Comparison of ENCODE assay signal across 16 cellular contexts in the genomic region with DNA sequence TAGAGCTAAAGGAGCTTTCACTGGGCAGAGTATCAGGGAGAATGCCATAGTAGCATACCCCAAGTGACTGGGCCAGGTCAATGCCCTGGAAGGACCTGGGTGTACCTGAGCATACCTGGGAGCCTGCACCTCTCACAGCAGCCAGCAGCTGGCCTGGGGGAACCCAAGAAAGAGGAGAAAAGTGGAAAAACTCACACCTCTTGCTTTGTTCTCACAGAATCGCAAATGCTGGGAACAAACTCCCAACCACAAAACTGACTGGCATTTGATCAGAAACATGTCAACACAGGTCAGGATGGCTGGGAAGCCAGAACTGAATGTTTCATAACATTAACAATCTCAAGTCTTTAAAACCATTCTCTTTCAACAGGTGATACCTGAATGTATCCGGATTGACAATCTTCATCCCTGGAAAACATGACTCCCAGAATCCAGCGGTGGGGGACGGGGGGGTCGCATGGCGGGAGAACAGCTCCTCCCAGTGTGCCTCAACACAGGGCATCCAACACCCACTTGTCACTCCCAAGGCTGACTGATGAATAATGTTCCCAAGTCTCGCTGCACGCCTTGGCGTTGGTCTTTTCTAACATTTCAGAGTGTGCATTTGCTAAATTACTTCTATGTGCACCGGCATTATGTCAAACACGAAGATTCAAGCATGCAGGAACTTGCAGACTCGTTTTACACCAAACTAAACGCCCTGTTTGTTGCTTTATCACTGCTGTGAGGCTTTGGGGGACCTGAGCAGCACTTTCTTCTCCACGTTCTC. TPM values are rescaled to one million over a fixed set of nuclear protein-coding genes. Genes with fewer than 3 reads are reported as not detected.
A peak's percentile ranks its signal among the peaks of the same experiment; 100 is the strongest.
DNase-seq lines count a peak whose midpoint lies in the region; ATAC-seq, FAIRE-seq and TF ChIP-seq lines count a peak whose summit lies in the region.
"Had no signal": no experiment of that assay in that cellular context is flagged by ENCODE, and none has a peak within 500 bp of the region (broad histone marks: within the 10 kb centered on the region; RNA-seq: fewer than 3 reads in every experiment).

No MANE protein-coding gene starts in this region.

- no peak for ATAC-seq in activated naive CD8-positive, alpha-beta T cell treated with anti-CD3 and anti-CD28 coated beads, Interleukin-2, amount 10 ng/mL, durations not matched to agents 7 days and 5 days (ENCODE audit: low read depth)
- no peak for ATAC-seq in naive thymus-derived CD8-positive, alpha-beta T cell
- ATAC-seq in upper lobe of right lung: no peak
- ATAC-seq in activated CD8-positive, alpha-beta memory T cell treated with anti-CD3 and anti-CD28 coated beads, Interleukin-2, amount 10 ng/mL, durations not matched to agents 7 days and 5 days: no peak
- ATAC-seq: PC-3 had no signal

- peak overlapping the region; percentile 3 for H3K4me3 ChIP-seq in bronchial epithelial cell (ENCODE audit: low read depth, low read length)
- no peak overlapping the region for H3K4me3 ChIP-seq in upper lobe of right lung
- H3K4me3 ChIP-seq: neural progenitor cell, testis had no signal

- POLR2A ChIA-PET in activated naive CD8-positive, alpha-beta T cell treated with anti-CD3 and anti-CD28 coated beads, Interleukin-2, amount 10 ng/mL, durations not matched to agents 7 days and 5 days (lab: Charles Lee): no interaction called here
- POLR2A ChIA-PET in naive thymus-derived CD8-positive, alpha-beta T cell (lab: Charles Lee): interaction anchor here (0.5 kb wide), 1 partner anchor 356 kb away, joined by 4 read pairs; no protein-coding TSS in a partner anchor

- H3K27me3 Mint-ChIP-seq in activated naive CD8-positive, alpha-beta T cell treated with anti-CD3 and anti-CD28 coated beads, Interleukin-2, amount 10 ng/mL, durations not matched to agents 7 days and 5 days: no peaks in the 10 kb centered on the region
- no peaks in the 10 kb centered on the region for H3K27me3 Mint-ChIP-seq in activated naive CD8-positive, alpha-beta T cell treated with anti-CD3 and anti-CD28 coated beads for 36 hours
- no peaks in the 10 kb centered on the region for H3K27me3 Mint-ChIP-seq in naive thymus-derived CD8-positive, alpha-beta T cell
- H3K27me3 Mint-ChIP-seq in activated CD8-positive, alpha-beta memory T cell treated with anti-CD3 and anti-CD28 coated beads, Interleukin-2, amount 10 ng/mL, durations not matched to agents 7 days and 5 days: no peaks in the 10 kb centered on the region

- H3K9me3 Mint-ChIP-seq in activated naive CD8-positive, alpha-beta T cell treated with anti-CD3 and anti-CD28 coated beads, Interleukin-2, amount 10 ng/mL, durations not matched to agents 7 days and 5 days: no peaks in the 10 kb centered on the region
- no peaks in the 10 kb centered on the region for H3K9me3 Mint-ChIP-seq in activated naive CD8-positive, alpha-beta T cell treated with anti-CD3 and anti-CD28 coated beads for 36 hours
- no peaks in the 10 kb centered on the region for H3K9me3 Mint-ChIP-seq in naive thymus-derived CD8-positive, alpha-beta T cell
- no peaks in the 10 kb centered on the region for H3K9me3 Mint-ChIP-seq in activated CD8-positive, alpha-beta memory T cell treated with anti-CD3 and anti-CD28 coated beads, Interleukin-2, amount 10 ng/mL, durations not matched to agents 7 days and 5 days (ENCODE audit: low read depth)
- H3K9me3 Mint-ChIP-seq: activated T-helper 1 cell treated with anti-CD3 and anti-CD28 coated beads, Interleukin-12 subunit alpha, Interleukin-12 subunit beta, Interleukin-2, Interleukin-4 antibody, amounts not matched to agents 30 ng/mL and 10 ng/mL and 1 ng/mL, durations not matched to agents 14 hours and 24 hours and 36 hours had no signal

- H3K27ac Mint-ChIP-seq in activated naive CD8-positive, alpha-beta T cell treated with anti-CD3 and anti-CD28 coated beads, Interleukin-2, amount 10 ng/mL, durations not matched to agents 7 days and 5 days: no peak overlapping the region
- no peak overlapping the region for H3K27ac Mint-ChIP-seq in activated naive CD8-positive, alpha-beta T cell treated with anti-CD3 and anti-CD28 coated beads for 36 hours
- H3K27ac Mint-ChIP-seq in naive thymus-derived CD8-positive, alpha-beta T cell: peak overlapping the region in 9 of 10 donors; percentile 1 to 76 (median 41)
- H3K27ac Mint-ChIP-seq in activated CD8-positive, alpha-beta memory T cell treated with anti-CD3 and anti-CD28 coated beads, Interleukin-2, amount 10 ng/mL, durations not matched to agents 7 days and 5 days: no peak overlapping the region
- H3K27ac Mint-ChIP-seq: activated T-helper 1 cell treated with anti-CD3 and anti-CD28 coated beads, Interleukin-12 subunit alpha, Interleukin-12 subunit beta, Interleukin-2, Interleukin-4 antibody, amounts not matched to agents 30 ng/mL and 10 ng/mL and 1 ng/mL, durations not matched to agents 14 hours and 24 hours and 36 hours had no signal

- DNase-seq in activated naive CD8-positive, alpha-beta T cell treated with anti-CD3 and anti-CD28 coated beads, Interleukin-2, amount 10 ng/mL, durations not matched to agents 7 days and 5 days: no peak
- DNase-seq in activated naive CD8-positive, alpha-beta T cell treated with anti-CD3 and anti-CD28 coated beads for 36 hours: no peak
- peak; percentile 91 for DNase-seq in bronchial epithelial cell (ENCODE audit: low read depth)
- DNase-seq in naive thymus-derived CD8-positive, alpha-beta T cell: no peak
- peak; percentile 34 for DNase-seq in upper lobe of right lung
- no peak for DNase-seq in ecto neural progenitor cell (ENCODE audit: low spot score)
- DNase-seq in activated CD8-positive, alpha-beta memory T cell treated with anti-CD3 and anti-CD28 coated beads, Interleukin-2, amount 10 ng/mL, durations not matched to agents 7 days and 5 days: no peak
- DNase-seq in kidney tubule cell (ENCODE audit: low spot score): no peak
- DNase-seq: activated CD4-positive, CD25-positive, alpha-beta regulatory T cell treated with anti-CD3 and anti-CD28 coated beads, Interleukin-2, amount 50 U/mL, for 72 hours; brain microvascular endothelial cell; NCI-H1105; spleen; testis had no signal

- peaks cover 33% of the 10 kb centered on the region for H3K4me1 Mint-ChIP-seq in activated naive CD8-positive, alpha-beta T cell treated with anti-CD3 and anti-CD28 coated beads, Interleukin-2, amount 10 ng/mL, durations not matched to agents 7 days and 5 days
- peaks cover 63% of the 10 kb centered on the region for H3K4me1 Mint-ChIP-seq in activated naive CD8-positive, alpha-beta T cell treated with anti-CD3 and anti-CD28 coated beads for 36 hours
- peaks cover 29 to 83% (median 69%) of the 10 kb centered on the region in 4 donors for H3K4me1 Mint-ChIP-seq in naive thymus-derived CD8-positive, alpha-beta T cell
- peaks cover 37% of the 10 kb centered on the region for H3K4me1 Mint-ChIP-seq in activated CD8-positive, alpha-beta memory T cell treated with anti-CD3 and anti-CD28 coated beads, Interleukin-2, amount 10 ng/mL, durations not matched to agents 7 days and 5 days

- H3K27me3 ChIP-seq in bronchial epithelial cell (ENCODE audit: control insufficient read depth, insufficient read depth, low read length) (no peaks in the 10 kb centered on the region), upper lobe of right lung (no peaks in the 10 kb centered on the region)
- H3K27me3 ChIP-seq: brain microvascular endothelial cell, neural progenitor cell, spleen, testis had no signal

- intact Hi-C loops in upper lobe of right lung (cut with DNase I): loop anchor here (10.0 kb wide), 1 partner anchor 114 kb away; no protein-coding TSS in a partner anchor

- peaks cover 32% of the 10 kb centered on the region for H3K4me1 ChIP-seq in upper lobe of right lung

- TF ChIP-seq CTCF in bronchial epithelial cell (IDR thresholded peaks at IDR 0.05; ENCODE audit: insufficient read depth, low read length, severe bottlenecking) (no peak), upper lobe of right lung (IDR thresholded peaks at IDR 0.05) (no peak)

- CTCF ChIA-PET in activated CD8-positive, alpha-beta memory T cell treated with anti-CD3 and anti-CD28 coated beads, Interleukin-2, amount 10 ng/mL, durations not matched to agents 7 days and 5 days (lab: Charles Lee): interaction anchor here (0.5 kb wide), 1 partner anchor 362 kb away, joined by 3 read pairs; no protein-coding TSS in a partner anchor

- peak; percentile 66 for FAIRE-seq in bronchial epithelial cell (lab: Jason Lieb, UNC)

- peaks cover 3% of the 10 kb centered on the region for H3K36me3 ChIP-seq in bronchial epithelial cell (ENCODE audit: control insufficient read depth, insufficient read depth, low read length)
- H3K36me3 ChIP-seq in upper lobe of right lung: peaks cover 15% of the 10 kb centered on the region

- peaks cover 44% of the 10 kb centered on the region for H3K36me3 Mint-ChIP-seq in activated naive CD8-positive, alpha-beta T cell treated with anti-CD3 and anti-CD28 coated beads, Interleukin-2, amount 10 ng/mL, durations not matched to agents 7 days and 5 days
- peaks cover 77% of the 10 kb centered on the region for H3K36me3 Mint-ChIP-seq in activated naive CD8-positive, alpha-beta T cell treated with anti-CD3 and anti-CD28 coated beads for 36 hours
- H3K36me3 Mint-ChIP-seq in naive thymus-derived CD8-positive, alpha-beta T cell: peaks cover 0 to 41% (median 17%) of the 10 kb centered on the region in 3 donors
- peaks cover 44% of the 10 kb centered on the region for H3K36me3 Mint-ChIP-seq in activated CD8-positive, alpha-beta memory T cell treated with anti-CD3 and anti-CD28 coated beads, Interleukin-2, amount 10 ng/mL, durations not matched to agents 7 days and 5 days

- no peaks in the 10 kb centered on the region for H3K9me3 ChIP-seq in upper lobe of right lung
- H3K9me3 ChIP-seq: spleen, testis had no signal

- no peak overlapping the region for H3K27ac ChIP-seq in upper lobe of right lung
- H3K27ac ChIP-seq: brain microvascular endothelial cell, neural progenitor cell, testis had no signal

- H3K4me3 Mint-ChIP-seq in activated naive CD8-positive, alpha-beta T cell treated with anti-CD3 and anti-CD28 coated beads, Interleukin-2, amount 10 ng/mL, durations not matched to agents 7 days and 5 days: peak overlapping the region; percentile 8
- no peak overlapping the region for H3K4me3 Mint-ChIP-seq in activated naive CD8-positive, alpha-beta T cell treated with anti-CD3 and anti-CD28 coated beads for 36 hours
- peak overlapping the region in 6 of 10 donors; percentile 20 to 68 (median 44) for H3K4me3 Mint-ChIP-seq in naive thymus-derived CD8-positive, alpha-beta T cell
- H3K4me3 Mint-ChIP-seq in activated CD8-positive, alpha-beta memory T cell treated with anti-CD3 and anti-CD28 coated beads, Interleukin-2, amount 10 ng/mL, durations not matched to agents 7 days and 5 days: no peak overlapping the region
- H3K4me3 Mint-ChIP-seq: activated T-helper 1 cell treated with anti-CD3 and anti-CD28 coated beads, Interleukin-12 subunit alpha, Interleukin-12 subunit beta, Interleukin-2, Interleukin-4 antibody, amounts not matched to agents 30 ng/mL and 10 ng/mL and 1 ng/mL, durations not matched to agents 14 hours and 24 hours and 36 hours; neural progenitor cell had no signal

RNA-seq across cellular contexts. Expression of gene FOXN3, which starts 7.9 kb away (rescaled TPM):
- total RNA-seq in activated naive CD8-positive, alpha-beta T cell treated with anti-CD3 and anti-CD28 coated beads, Interleukin-2, amount 10 ng/mL, durations not matched to agents 7 days and 5 days: 100 to 1,000 TPM; 101 to 102 TPM
- 10 to 100 TPM; 80.1 to 82.4 TPM for total RNA-seq in activated naive CD8-positive, alpha-beta T cell treated with anti-CD3 and anti-CD28 coated beads for 36 hours
- total RNA-seq in bronchial epithelial cell: 5.8 and 7.8 TPM in 2 replicates
- 100 to 1,000 TPM; 125 to 141 TPM for total RNA-seq in naive thymus-derived CD8-positive, alpha-beta T cell
- 100 to 1,000 TPM; 107 to 148 (median 116) TPM for polyA plus RNA-seq in naive thymus-derived CD8-positive, alpha-beta T cell
- total RNA-seq in upper lobe of right lung: 103 TPM
- total RNA-seq in activated CD8-positive, alpha-beta memory T cell treated with anti-CD3 and anti-CD28 coated beads, Interleukin-2, amount 10 ng/mL, durations not matched to agents 7 days and 5 days: 100 to 1,000 TPM in 1 of 2 experiments, 10 to 100 TPM in 1; 85.6 to 103 TPM

Comparison
In these comparisons a context has a peak if more than half of its experiments do, and no peak if none do; other contexts are left out.
1. H3K4me3 Mint-ChIP-seq: peak in activated naive CD8-positive, alpha-beta T cell treated with anti-CD3 and anti-CD28 coated beads, Interleukin-2, amount 10 ng/mL, durations not matched to agents 7 days and 5 days (single experiment) and naive thymus-derived CD8-positive, alpha-beta T cell (6 of 10); none in activated naive CD8-positive, alpha-beta T cell treated with anti-CD3 and anti-CD28 coated beads for 36 hours (single experiment) and activated CD8-positive, alpha-beta memory T cell treated with anti-CD3 and anti-CD28 coated beads, Interleukin-2, amount 10 ng/mL, durations not matched to agents 7 days and 5 days (single experiment).
2. DNase-seq: peak in bronchial epithelial cell (single experiment) and upper lobe of right lung (single experiment); none in activated naive CD8-positive, alpha-beta T cell treated with anti-CD3 and anti-CD28 coated beads, Interleukin-2, amount 10 ng/mL, durations not matched to agents 7 days and 5 days (single experiment), activated naive CD8-positive, alpha-beta T cell treated with anti-CD3 and anti-CD28 coated beads for 36 hours (single experiment), naive thymus-derived CD8-positive, alpha-beta T cell (0 of 10), ecto neural progenitor cell (single experiment), activated CD8-positive, alpha-beta memory T cell treated with anti-CD3 and anti-CD28 coated beads, Interleukin-2, amount 10 ng/mL, durations not matched to agents 7 days and 5 days (single experiment) and kidney tubule cell (single experiment).
3. H3K27ac Mint-ChIP-seq: peak in naive thymus-derived CD8-positive, alpha-beta T cell (9 of 10); none in activated naive CD8-positive, alpha-beta T cell treated with anti-CD3 and anti-CD28 coated beads, Interleukin-2, amount 10 ng/mL, durations not matched to agents 7 days and 5 days (single experiment), activated naive CD8-positive, alpha-beta T cell treated with anti-CD3 and anti-CD28 coated beads for 36 hours (single experiment) and activated CD8-positive, alpha-beta memory T cell treated with anti-CD3 and anti-CD28 coated beads, Interleukin-2, amount 10 ng/mL, durations not matched to agents 7 days and 5 days (single experiment).